In genomic region chr12:41917827-41918445, GRCh38 we compare ENCODE assay signal across 10 cellular contexts.
DNase-seq lines count a peak whose midpoint lies in the region; ATAC-seq and TF ChIP-seq lines count a peak whose summit lies in the region.
"Had no signal": no experiment of that assay in that cellular context is flagged by ENCODE, and none has a peak within 500 bp of the region (broad histone marks: within the 10 kb centered on the region; RNA-seq: fewer than 3 reads in every experiment).

No MANE protein-coding gene starts in this region.

- H3K9ac ChIP-seq in SK-N-MC (ENCODE audit: insufficient read length) = peak overlapping the region; percentile 22

- H3K4me1 Mint-ChIP-seq in stimulated activated naive B cell treated with anti-CD40 and anti-IgM and Interleukin-4, amounts not matched to agents 10 μg/mL and 1 μg/mL and 100 μg/mL, for 72 hours = peaks cover 5 to 10% of the 10 kb centered on the region in 2 donors

- H3K4me1 ChIP-seq in cardiac muscle cell (ENCODE audit: low read depth) (peaks cover 68% of the 10 kb centered on the region), right cardiac atrium (ENCODE audit: control insufficient read depth, insufficient read depth, low read length) (no peaks in the 10 kb centered on the region)

- TF ChIP-seq CTCF in cardiac muscle cell (IDR thresholded peaks at IDR 0.05; ENCODE audit: low read depth, low read length) = no peak

- peaks cover 0 to 4% of the 10 kb centered on the region in 2 donors for H3K9me3 Mint-ChIP-seq in stimulated activated naive B cell treated with anti-CD40 and anti-IgM and Interleukin-4, amounts not matched to agents 10 μg/mL and 1 μg/mL and 100 μg/mL, for 72 hours

- no peak overlapping the region for H3K27ac Mint-ChIP-seq in stimulated activated naive B cell treated with anti-CD40 and anti-IgM and Interleukin-4, amounts not matched to agents 10 μg/mL and 1 μg/mL and 100 μg/mL, for 72 hours

- intact Hi-C loops in Right ventricle myocardium inferior (cut with DNase I) (no loop called here), right cardiac atrium (cut with DNase I) (no loop called here)

- H3K27me3 Mint-ChIP-seq in stimulated activated naive B cell treated with anti-CD40 and anti-IgM and Interleukin-4, amounts not matched to agents 10 μg/mL and 1 μg/mL and 100 μg/mL, for 72 hours = peaks cover 6% of the 10 kb centered on the region in 2 donors

- H3K36me3 Mint-ChIP-seq in stimulated activated naive B cell treated with anti-CD40 and anti-IgM and Interleukin-4, amounts not matched to agents 10 μg/mL and 1 μg/mL and 100 μg/mL, for 72 hours = no peaks in the 10 kb centered on the region

- peak overlapping the region; percentile 72 for H3K27ac ChIP-seq in cardiac muscle cell
- no peak overlapping the region for H3K27ac ChIP-seq in SK-N-MC
- H3K27ac ChIP-seq in right cardiac atrium (ENCODE audit: low read length) = peak overlapping the region; percentile 80

- ATAC-seq in Right ventricle myocardium inferior = no peak
- ATAC-seq in right cardiac atrium = peak; percentile 87 to 91
- no peak for ATAC-seq in stimulated activated naive B cell treated with anti-CD40 and anti-IgM and Interleukin-4, amounts not matched to agents 10 μg/mL and 1 μg/mL and 100 μg/mL, for 72 hours (replicated peaks)
- no peak for ATAC-seq in HG02884 (IDR thresholded peaks at IDR 0.05; ENCODE audit: unreplicated experiment)
- no peak for ATAC-seq in GM19328 (IDR thresholded peaks at IDR 0.05; ENCODE audit: unreplicated experiment)

- H3K4me3 ChIP-seq in cardiac muscle cell = no peak overlapping the region
- H3K4me3 ChIP-seq in SK-N-MC = no peak overlapping the region
- peak overlapping the region; percentile 27 for H3K4me3 ChIP-seq in right cardiac atrium (ENCODE audit: low read length)

- WGBS in right cardiac atrium = 14% methylated on average over 8 of the region's 8 CpGs

- DNase-seq in cardiac muscle cell (ENCODE audit: low read depth in 1 of 2, low spot score in 1 of 2) (peak; percentile 31 to 46), Right ventricle myocardium inferior (ENCODE audit: missing footprints) (no peak), SK-N-MC (ENCODE audit: low read depth, low spot score) (no peak), right cardiac atrium (peak in 1 of 3 donors; percentile 52), superior temporal gyrus (ENCODE audit: extremely low spot score) (peak; percentile 7)
- no peak for DNase-seq in stimulated activated naive B cell treated with anti-CD40 and anti-IgM and Interleukin-4, amounts not matched to agents 10 μg/mL and 1 μg/mL and 100 μg/mL, for 72 hours
- DNase-seq: NCI-H1092 treated with DMSO at 0.1 percent for 48 hours; stimulated activated CD4-positive, alpha-beta T cell treated with anti-CD3 and anti-CD28 coated beads, Interleukin-12 subunit alpha, Interleukin-12 subunit beta, amount 100 ng/mL, for 4 hours had no signal

- H3K9me3 ChIP-seq in cardiac muscle cell (ENCODE audit: low read depth) = no peaks in the 10 kb centered on the region
- no peaks in the 10 kb centered on the region for H3K9me3 ChIP-seq in SK-N-MC (ENCODE audit: low read depth, low read length)
- H3K9me3 ChIP-seq in right cardiac atrium (ENCODE audit: control insufficient read depth, low read length) = no peaks in the 10 kb centered on the region

- H3K36me3 ChIP-seq in cardiac muscle cell = no peaks in the 10 kb centered on the region
- no peaks in the 10 kb centered on the region for H3K36me3 ChIP-seq in SK-N-MC (ENCODE audit: insufficient read depth, low read length)

- H3K27me3 ChIP-seq in cardiac muscle cell = no peaks in the 10 kb centered on the region
- no peaks in the 10 kb centered on the region for H3K27me3 ChIP-seq in right cardiac atrium (ENCODE audit: control insufficient read depth, insufficient read depth)

- H3K4me3 Mint-ChIP-seq in stimulated activated naive B cell treated with anti-CD40 and anti-IgM and Interleukin-4, amounts not matched to agents 10 μg/mL and 1 μg/mL and 100 μg/mL, for 72 hours = no peak overlapping the region

Comparison
In these comparisons a context has a peak if more than half of its experiments do, and no peak if none do; other contexts are left out.
1. DNase-seq: peak in cardiac muscle cell (2 of 2) and superior temporal gyrus (single experiment); none in Right ventricle myocardium inferior (single experiment), SK-N-MC (single experiment) and stimulated activated naive B cell treated with anti-CD40 and anti-IgM and Interleukin-4, amounts not matched to agents 10 μg/mL and 1 μg/mL and 100 μg/mL, for 72 hours (single experiment).
2. ATAC-seq: peak in right cardiac atrium (2 of 2); none in Right ventricle myocardium inferior (single experiment), stimulated activated naive B cell treated with anti-CD40 and anti-IgM and Interleukin-4, amounts not matched to agents 10 μg/mL and 1 μg/mL and 100 μg/mL, for 72 hours (0 of 2), HG02884 (single experiment) and GM19328 (single experiment).